In genomic region chr11:11373934-11374333, GRCh38 we compare ENCODE assay signal across 2 cellular contexts.
TF ChIP-seq lines count a peak whose summit lies in the region.

No MANE protein-coding gene starts in this region.

TF ChIP-seq in WTC11, 78 proteins besides CTCF, POLR2A, EP300 and RAD21:
- TF ChIP-seq ZNF232 (CRISPR knock-in tag; IDR thresholded peaks at IDR 0.05) = no peak
- TF ChIP-seq EMX1 (CRISPR knock-in tag; IDR thresholded peaks at IDR 0.05) = no peak
- no peak for TF ChIP-seq NFATC4 (CRISPR knock-in tag; IDR thresholded peaks at IDR 0.05)
- TF ChIP-seq, protein P1, sequence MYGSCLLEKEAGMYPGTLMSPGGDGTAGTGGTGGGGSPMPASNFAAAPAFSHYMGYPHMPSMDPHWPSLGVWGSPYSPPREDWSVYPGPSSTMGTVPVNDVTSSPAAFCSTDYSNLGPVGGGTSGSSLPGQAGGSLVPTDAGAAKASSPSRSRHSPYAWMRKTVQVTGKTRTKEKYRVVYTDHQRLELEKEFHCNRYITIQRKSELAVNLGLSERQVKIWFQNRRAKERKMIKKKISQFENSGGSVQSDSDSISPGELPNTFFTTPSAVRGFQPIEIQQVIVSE (CRISPR knock-in tag; IDR thresholded peaks at IDR 0.05; ENCODE audit: borderline replicate concordance) = no peak
- no peak for TF ChIP-seq CREM (CRISPR knock-in tag; IDR thresholded peaks at IDR 0.05)
- TF ChIP-seq NR2C2 (CRISPR knock-in tag; IDR thresholded peaks at IDR 0.05) = no peak
- no peak for TF ChIP-seq RELA (CRISPR knock-in tag; IDR thresholded peaks at IDR 0.05; ENCODE audit: borderline replicate concordance)
- TF ChIP-seq ZNF396 (CRISPR knock-in tag; IDR thresholded peaks at IDR 0.05; ENCODE audit: borderline replicate concordance) = no peak
- TF ChIP-seq TEAD1 (CRISPR knock-in tag; IDR thresholded peaks at IDR 0.05) = no peak
- TF ChIP-seq, protein P2, sequence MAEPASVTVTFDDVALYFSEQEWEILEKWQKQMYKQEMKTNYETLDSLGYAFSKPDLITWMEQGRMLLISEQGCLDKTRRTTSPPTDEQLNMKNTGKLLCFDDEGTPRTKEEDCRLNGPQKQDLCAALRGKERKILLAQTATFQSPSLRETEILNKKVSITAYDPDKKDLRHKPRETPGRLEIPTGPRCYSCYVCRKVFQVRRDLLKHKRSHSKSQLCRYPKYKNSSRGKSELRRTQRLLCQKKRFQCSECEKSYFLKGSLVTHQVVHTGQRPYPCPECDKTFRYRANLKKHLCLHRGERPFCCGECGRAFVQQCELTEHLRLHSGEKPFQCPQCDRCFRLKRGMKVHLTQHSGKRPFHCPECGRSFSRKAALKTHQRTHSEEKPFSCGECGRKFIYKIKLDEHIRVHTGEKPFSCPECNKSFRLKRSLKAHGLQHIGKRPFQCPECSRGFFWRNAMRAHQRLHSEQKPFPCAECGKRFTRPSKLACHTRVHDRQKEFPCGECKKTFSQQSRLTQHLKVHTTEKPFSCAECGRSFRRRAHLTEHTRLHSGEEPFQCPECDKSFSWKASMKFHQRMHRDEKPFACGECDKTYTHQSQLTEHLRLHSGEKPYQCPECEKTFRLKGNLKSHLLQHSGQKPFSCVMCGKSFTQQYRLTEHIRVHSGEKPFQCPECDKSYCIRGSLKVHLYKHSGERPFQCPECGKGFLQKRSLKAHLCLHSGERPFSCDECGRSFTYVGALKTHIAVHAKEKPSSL (CRISPR knock-in tag; conservative IDR thresholded peaks at IDR 0.05) = no peak
- no peak for TF ChIP-seq NFYB (CRISPR knock-in tag; conservative IDR thresholded peaks at IDR 0.05; ENCODE audit: low read depth)
- TF ChIP-seq USF2 (CRISPR knock-in tag; IDR thresholded peaks at IDR 0.05) = no peak
- TF ChIP-seq, protein P3, sequence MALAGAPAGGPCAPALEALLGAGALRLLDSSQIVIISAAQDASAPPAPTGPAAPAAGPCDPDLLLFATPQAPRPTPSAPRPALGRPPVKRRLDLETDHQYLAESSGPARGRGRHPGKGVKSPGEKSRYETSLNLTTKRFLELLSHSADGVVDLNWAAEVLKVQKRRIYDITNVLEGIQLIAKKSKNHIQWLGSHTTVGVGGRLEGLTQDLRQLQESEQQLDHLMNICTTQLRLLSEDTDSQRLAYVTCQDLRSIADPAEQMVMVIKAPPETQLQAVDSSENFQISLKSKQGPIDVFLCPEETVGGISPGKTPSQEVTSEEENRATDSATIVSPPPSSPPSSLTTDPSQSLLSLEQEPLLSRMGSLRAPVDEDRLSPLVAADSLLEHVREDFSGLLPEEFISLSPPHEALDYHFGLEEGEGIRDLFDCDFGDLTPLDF (CRISPR knock-in tag; IDR thresholded peaks at IDR 0.05) = no peak
- TF ChIP-seq MYBL2 (CRISPR knock-in tag; IDR thresholded peaks at IDR 0.05) = no peak
- TF ChIP-seq GABPB1 (CRISPR knock-in tag; IDR thresholded peaks at IDR 0.05) = no peak
TF ChIP-seq in WTC11: peak in this region for 0.

TF ChIP-seq in HepG2, 621 proteins besides CTCF, POLR2A, EP300 and RAD21:
- TF ChIP-seq ZNF607 (CRISPR knock-in tag; IDR thresholded peaks at IDR 0.05; ENCODE audit: borderline replicate concordance) = no peak
- TF ChIP-seq HNRNPLL (IDR thresholded peaks at IDR 0.05; ENCODE audit: low read depth, low read length, poor library complexity, severe bottlenecking) = no peak
- TF ChIP-seq ZNF296 (CRISPR knock-in tag; conservative IDR thresholded peaks at IDR 0.05) = no peak
- no peak for TF ChIP-seq XRCC5 (optimal IDR thresholded peaks at IDR 0.05; ENCODE audit: low read length)
- no peak for TF ChIP-seq MAFF (IDR thresholded peaks at IDR 0.05; ENCODE audit: low read depth, low read length)
- no peak for TF ChIP-seq CCAR2 (optimal IDR thresholded peaks at IDR 0.05; ENCODE audit: low read depth, low read length)
- TF ChIP-seq SRY (CRISPR knock-in tag; IDR thresholded peaks at IDR 0.05) = no peak
- no peak for TF ChIP-seq PPARG (CRISPR knock-in tag; conservative IDR thresholded peaks at IDR 0.05)
- no peak for TF ChIP-seq ZBTB42 (CRISPR knock-in tag; IDR thresholded peaks at IDR 0.05)
- TF ChIP-seq ATF2 (CRISPR knock-in tag; IDR thresholded peaks at IDR 0.05) = no peak
- TF ChIP-seq ZNF513 (CRISPR knock-in tag; conservative IDR thresholded peaks at IDR 0.05) = no peak
- TF ChIP-seq KDM2A (CRISPR knock-in tag; IDR thresholded peaks at IDR 0.05; ENCODE audit: borderline replicate concordance, low read depth) = no peak
- TF ChIP-seq NFE2 (CRISPR knock-in tag; IDR thresholded peaks at IDR 0.05) = no peak
- TF ChIP-seq, protein P4, sequence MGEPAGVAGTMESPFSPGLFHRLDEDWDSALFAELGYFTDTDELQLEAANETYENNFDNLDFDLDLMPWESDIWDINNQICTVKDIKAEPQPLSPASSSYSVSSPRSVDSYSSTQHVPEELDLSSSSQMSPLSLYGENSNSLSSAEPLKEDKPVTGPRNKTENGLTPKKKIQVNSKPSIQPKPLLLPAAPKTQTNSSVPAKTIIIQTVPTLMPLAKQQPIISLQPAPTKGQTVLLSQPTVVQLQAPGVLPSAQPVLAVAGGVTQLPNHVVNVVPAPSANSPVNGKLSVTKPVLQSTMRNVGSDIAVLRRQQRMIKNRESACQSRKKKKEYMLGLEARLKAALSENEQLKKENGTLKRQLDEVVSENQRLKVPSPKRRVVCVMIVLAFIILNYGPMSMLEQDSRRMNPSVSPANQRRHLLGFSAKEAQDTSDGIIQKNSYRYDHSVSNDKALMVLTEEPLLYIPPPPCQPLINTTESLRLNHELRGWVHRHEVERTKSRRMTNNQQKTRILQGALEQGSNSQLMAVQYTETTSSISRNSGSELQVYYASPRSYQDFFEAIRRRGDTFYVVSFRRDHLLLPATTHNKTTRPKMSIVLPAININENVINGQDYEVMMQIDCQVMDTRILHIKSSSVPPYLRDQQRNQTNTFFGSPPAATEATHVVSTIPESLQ (CRISPR knock-in tag; conservative IDR thresholded peaks at IDR 0.05) = no peak
- no peak for TF ChIP-seq ZSCAN9 (CRISPR knock-in tag; IDR thresholded peaks at IDR 0.05; ENCODE audit: borderline replicate concordance)
- TF ChIP-seq ZNF326 (CRISPR knock-in tag; IDR thresholded peaks at IDR 0.05; ENCODE audit: borderline replicate concordance) = no peak
